25 cellular contexts compared by ENCODE assay signal in genomic region chr14:71665781-71666180, GRCh38.
"Had no signal": no experiment of that assay in that cellular context is flagged by ENCODE, and none has a peak within 500 bp of the region (broad histone marks: within the 10 kb centered on the region; RNA-seq: fewer than 3 reads in every experiment).

No MANE protein-coding gene starts in this region.

- DNase-seq: activated CD4-positive, alpha-beta T cell treated with anti-CD3 and anti-CD28 coated beads, Interleukin-2, amount 10 ng/mL, durations not matched to agents 7 days and 5 days; activated CD4-positive, CD25-positive, alpha-beta regulatory T cell treated with anti-CD3 and anti-CD28 coated beads, Interleukin-2, amount 50 U/mL, for 72 hours; activated CD8-positive, alpha-beta memory T cell treated with anti-CD3 and anti-CD28 coated beads, Interleukin-2, amount 10 ng/mL, durations not matched to agents 7 days and 5 days; activated CD8-positive, alpha-beta T cell treated with anti-CD3 and anti-CD28 coated beads for 36 hours; activated gamma-delta T cell; activated naive CD4-positive, alpha-beta T cell treated with anti-CD3 and anti-CD28 coated beads, Interleukin-2, amount 50 U/mL, for 16 hours; activated naive CD8-positive, alpha-beta T cell treated with anti-CD3 and anti-CD28 coated beads, Interleukin-2, amount 50 U/mL, for 24 hours; activated T-cell treated with anti-CD3 and anti-CD28 coated beads for 4 hours; aorta; central memory CD4-positive, alpha-beta T cell; colonic mucosa; dorsolateral prefrontal cortex; esophagus squamous epithelium; heart left ventricle; left colon; nephron progenitor cell; posterior cingulate gyrus; sigmoid colon; stimulated activated CD4-positive, alpha-beta T cell treated with anti-CD3 and anti-CD28 coated beads, Interleukin-4, amount 100 ng/mL, for 24 hours; stimulated activated naive CD4-positive, alpha-beta T cell treated with Interleukin-2 at 50 U/mL for 16 hours; upper lobe of left lung; WERI-Rb-1 had no signal

- FAIRE-seq: keratinocyte had no signal

- H3K9me3 Mint-ChIP-seq: activated CD4-positive, alpha-beta T cell treated with anti-CD3 and anti-CD28 coated beads, Interleukin-2, amount 10 ng/mL, durations not matched to agents 7 days and 5 days; activated CD8-positive, alpha-beta T cell treated with anti-CD3 and anti-CD28 coated beads for 36 hours; activated naive CD8-positive, alpha-beta T cell treated with anti-CD3 and anti-CD28 coated beads, Interleukin-2, amount 50 U/mL, for 24 hours; memory B cell; nephron progenitor cell; T-helper 1 cell treated with Interleukin-12 subunit alpha and Interleukin-12 subunit beta and Interleukin-4 antibody, amounts not matched to agents 30 μg/mL and 1 μg/mL, for 36 hours had no signal

- H3K27ac Mint-ChIP-seq: activated CD4-positive, alpha-beta T cell treated with anti-CD3 and anti-CD28 coated beads, Interleukin-2, amount 10 ng/mL, durations not matched to agents 7 days and 5 days; activated CD8-positive, alpha-beta memory T cell treated with anti-CD3 and anti-CD28 coated beads, Interleukin-2, amount 10 ng/mL, durations not matched to agents 7 days and 5 days; activated CD8-positive, alpha-beta T cell treated with anti-CD3 and anti-CD28 coated beads for 36 hours; activated naive CD8-positive, alpha-beta T cell treated with anti-CD3 and anti-CD28 coated beads, Interleukin-2, amount 50 U/mL, for 24 hours; memory B cell; nephron progenitor cell; T-helper 1 cell treated with Interleukin-12 subunit alpha and Interleukin-12 subunit beta and Interleukin-4 antibody, amounts not matched to agents 30 μg/mL and 1 μg/mL, for 36 hours had no signal

- H3K4me1 Mint-ChIP-seq: memory B cell, nephron progenitor cell had no signal

- H3K4me3 Mint-ChIP-seq: activated CD4-positive, alpha-beta T cell treated with anti-CD3 and anti-CD28 coated beads, Interleukin-2, amount 10 ng/mL, durations not matched to agents 7 days and 5 days; activated CD8-positive, alpha-beta memory T cell treated with anti-CD3 and anti-CD28 coated beads, Interleukin-2, amount 10 ng/mL, durations not matched to agents 7 days and 5 days; activated CD8-positive, alpha-beta T cell treated with anti-CD3 and anti-CD28 coated beads for 36 hours; activated naive CD8-positive, alpha-beta T cell treated with anti-CD3 and anti-CD28 coated beads, Interleukin-2, amount 50 U/mL, for 24 hours; memory B cell; nephron progenitor cell; T-helper 1 cell treated with Interleukin-12 subunit alpha and Interleukin-12 subunit beta and Interleukin-4 antibody, amounts not matched to agents 30 μg/mL and 1 μg/mL, for 36 hours had no signal

- H3K27me3 Mint-ChIP-seq: activated CD4-positive, alpha-beta T cell treated with anti-CD3 and anti-CD28 coated beads, Interleukin-2, amount 10 ng/mL, durations not matched to agents 7 days and 5 days; activated CD8-positive, alpha-beta memory T cell treated with anti-CD3 and anti-CD28 coated beads, Interleukin-2, amount 10 ng/mL, durations not matched to agents 7 days and 5 days; activated CD8-positive, alpha-beta T cell treated with anti-CD3 and anti-CD28 coated beads for 36 hours; activated naive CD8-positive, alpha-beta T cell treated with anti-CD3 and anti-CD28 coated beads, Interleukin-2, amount 50 U/mL, for 24 hours; memory B cell had no signal
